22 cellular contexts compared by ENCODE assay signal in genomic region chr18:59006461-59007067, GRCh38.
DNase-seq lines count a peak whose midpoint lies in the region; ATAC-seq and TF ChIP-seq lines count a peak whose summit lies in the region.
"Had no signal": no experiment of that assay in that cellular context is flagged by ENCODE, and none has a peak within 500 bp of the region (broad histone marks: within the 10 kb centered on the region; RNA-seq: fewer than 3 reads in every experiment).

No MANE protein-coding gene starts in this region.

- H3K36me3 Mint-ChIP-seq in HFFc6 (ENCODE audit: low read depth) (peaks cover 16% of the 10 kb centered on the region; the same call in 1 of the 2 replicates), brain (no peaks in the 10 kb centered on the region)
- H3K36me3 Mint-ChIP-seq: mesothelial cell of epicardium, neural progenitor cell had no signal

- DNase-seq in A172 (ENCODE audit: low spot score) (peak; percentile 5), HFFc6 (peak; percentile 18), iris pigment epithelial cell (ENCODE audit: low read depth) (peak; percentile 17), NOMO-1 (lab: John Stamatoyannopoulos, UW; ENCODE audit: unreplicated experiment in 2 of 2) (no peak), superior temporal gyrus (ENCODE audit: extremely low spot score) (no peak)
- no peak for DNase-seq in activated naive CD4-positive, alpha-beta T cell (lab: John Stamatoyannopoulos, UW)
- DNase-seq: activated CD4-positive, CD25-positive, alpha-beta regulatory T cell treated with anti-CD3 and anti-CD28 coated beads, Interleukin-2, amount 50 U/mL, for 72 hours; adrenal gland; CD8-positive, alpha-beta memory T cell; head of caudate nucleus; kidney; NCI-H2081; NCI-H524 treated with DMSO at 0.1 percent for 48 hours; PC-3; retina; stimulated activated CD4-positive, alpha-beta T cell treated with anti-CD3 and anti-CD28 coated beads, Interleukin-1b, Interleukin-23, amount 100 ng/mL, for 48 hours; stomach had no signal

- H3K27ac Mint-ChIP-seq in HFFc6 (0 out of 2 replicates have a peak overlapping the region, but pooled peaks have one; percentile 63), brain (peak overlapping the region in 4 of 5 experiments; percentile 36 to 91 (median 60))
- H3K27ac Mint-ChIP-seq: activated T-helper 17 cell treated with anti-CD3 and anti-CD28 coated beads, Interleukin-2, amount 50 U/mL, for 72 hours; CD8-positive, alpha-beta memory T cell; mesothelial cell of epicardium; neural progenitor cell had no signal

- TF ChIP-seq CTCF in HFFc6 (IDR thresholded peaks at IDR 0.05) (no peak), brain (conservative IDR thresholded peaks at IDR 0.05) (no peak)

- H3K4me3 Mint-ChIP-seq in HFFc6: no peak overlapping the region
- H3K4me3 Mint-ChIP-seq in brain: peak overlapping the region in 1 of 5 experiments; percentile 1
- H3K4me3 Mint-ChIP-seq: activated T-helper 17 cell treated with anti-CD3 and anti-CD28 coated beads, Interleukin-2, amount 50 U/mL, for 72 hours; CD8-positive, alpha-beta memory T cell; mesothelial cell of epicardium; neural progenitor cell had no signal

- H3K4me1 Mint-ChIP-seq in HFFc6 (ENCODE audit: low read depth): peaks cover 51% of the 10 kb centered on the region
- H3K4me1 Mint-ChIP-seq in brain: peaks cover 13% of the 10 kb centered on the region
- H3K4me1 Mint-ChIP-seq: activated T-helper 17 cell treated with anti-CD3 and anti-CD28 coated beads, Interleukin-2, amount 50 U/mL, for 72 hours; CD8-positive, alpha-beta memory T cell had no signal

- peaks cover 12% of the 10 kb centered on the region for H3K9me3 Mint-ChIP-seq in HFFc6
- peaks cover 0 to 8% (median 6%) of the 10 kb centered on the region in 5 experiments for H3K9me3 Mint-ChIP-seq in brain
- H3K9me3 Mint-ChIP-seq: activated T-helper 17 cell treated with anti-CD3 and anti-CD28 coated beads, Interleukin-2, amount 50 U/mL, for 72 hours; CD8-positive, alpha-beta memory T cell had no signal

- H3K27me3 Mint-ChIP-seq in HFFc6 (ENCODE audit: insufficient read depth): no peaks in the 10 kb centered on the region; the same call in 1 of the 2 replicates
- peaks cover 3% of the 10 kb centered on the region for H3K27me3 Mint-ChIP-seq in brain

- ATAC-seq in HG03097 (IDR thresholded peaks at IDR 0.05; ENCODE audit: low FRiP score, unreplicated experiment): no peak
- ATAC-seq: activated T-helper 17 cell treated with anti-CD3 and anti-CD28 coated beads, Interleukin-2, amount 50 U/mL, for 72 hours; PC-3 had no signal

Comparison
In these comparisons a context has a peak if more than half of its experiments do, and no peak if none do; other contexts are left out.
1. DNase-seq: peak in A172 (single experiment), HFFc6 (single experiment) and iris pigment epithelial cell (single experiment); none in activated naive CD4-positive, alpha-beta T cell (0 of 4), NOMO-1 (0 of 2) and superior temporal gyrus (single experiment).